ENCODE assay signal across 19 cellular contexts in genomic region chr15:36172970-36173369, GRCh38.
A peak's percentile ranks its signal among the peaks of the same experiment; 100 is the strongest.
DNase-seq lines count a peak whose midpoint lies in the region; ATAC-seq, FAIRE-seq and TF ChIP-seq lines count a peak whose summit lies in the region.
"Had no signal": no experiment of that assay in that cellular context is flagged by ENCODE, and none has a peak within 500 bp of the region (broad histone marks: within the 10 kb centered on the region; RNA-seq: fewer than 3 reads in every experiment).

No MANE protein-coding gene starts in this region.

- peak overlapping the region; percentile 25; the same call in 2 of the 3 replicates for H3K4me2 ChIP-seq in A549
- no peak overlapping the region for H3K4me2 ChIP-seq in GM23338

- no peak for TF ChIP-seq POLR2A in A549 (IDR thresholded peaks at IDR 0.05; ENCODE audit: low read length)

- H3K4me1 Mint-ChIP-seq in GM23338 (peaks cover 9% of the 10 kb centered on the region; the same call in 2 of the 3 replicates), progenitor cell of endocrine pancreas (ENCODE audit: low read depth) (peaks cover 28% of the 10 kb centered on the region)
- H3K4me1 Mint-ChIP-seq in activated CD4-positive, alpha-beta T cell treated with anti-CD3 and anti-CD28 coated beads for 36 hours = no peaks in the 10 kb centered on the region

- no peak overlapping the region for H3K9ac ChIP-seq in adipocyte (ENCODE audit: low read length)

- H3K4me1 ChIP-seq in A549 (peaks cover 25% of the 10 kb centered on the region; the same call in 2 of the 3 replicates), GM23338 (ENCODE audit: insufficient read depth) (no peaks in the 10 kb centered on the region), adipocyte (ENCODE audit: control insufficient read depth, insufficient read depth, low read length) (peaks cover 4% of the 10 kb centered on the region)

- CTCF ChIA-PET in A549 (lab: Yijun Ruan, JAX) = no interaction called here
- CTCF ChIA-PET in activated CD4-positive, alpha-beta T cell treated with anti-CD3 and anti-CD28 coated beads for 36 hours (lab: Charles Lee) = no interaction called here

- H3K27ac Mint-ChIP-seq in GM23338 (no peak overlapping the region), progenitor cell of endocrine pancreas (peak overlapping the region; percentile 1)
- no peak overlapping the region for H3K27ac Mint-ChIP-seq in activated CD4-positive, alpha-beta T cell treated with anti-CD3 and anti-CD28 coated beads for 36 hours
- H3K27ac Mint-ChIP-seq: CD8-positive, alpha-beta T cell had no signal

- H2AFZ ChIP-seq in GM23338 = peak overlapping the region; percentile 28; the same call in 1 of the 2 replicates

- no peak for FAIRE-seq in A549 (lab: Jason Lieb, UNC)
- FAIRE-seq: GM12892, GM19239, HepG2, HTR-8/SVneo had no signal

- H3K36me3 Mint-ChIP-seq in GM23338 (ENCODE audit: low read depth) (no peaks in the 10 kb centered on the region), progenitor cell of endocrine pancreas (ENCODE audit: insufficient read depth) (no peaks in the 10 kb centered on the region)
- H3K36me3 Mint-ChIP-seq in activated CD4-positive, alpha-beta T cell treated with anti-CD3 and anti-CD28 coated beads for 36 hours (ENCODE audit: low read depth) = no peaks in the 10 kb centered on the region
- H3K36me3 Mint-ChIP-seq: CD8-positive, alpha-beta T cell had no signal

- intact Hi-C loops in activated CD4-positive, alpha-beta T cell treated with anti-CD3 and anti-CD28 coated beads for 36 hours (cut with DNase I, micrococcal nuclease) = no loop called here
- intact Hi-C loops in dorsolateral prefrontal cortex (cut with DNase I) = loop anchor here in 1 of 2 donors (10.0 kb wide), 1 partner anchor 232 kb away; no protein-coding TSS in a partner anchor

- H4K20me1 ChIP-seq in GM23338 (replicated peaks; ENCODE audit: insufficient read depth) = no peaks in the 10 kb centered on the region

- no peaks in the 10 kb centered on the region for H3K79me2 ChIP-seq in GM23338 (replicated peaks; ENCODE audit: insufficient read depth)

- no peak for ATAC-seq in A549
- ATAC-seq in GM23338 = no peak
- no peak for ATAC-seq in activated CD4-positive, alpha-beta T cell treated with anti-CD3 and anti-CD28 coated beads for 36 hours
- ATAC-seq: CD8-positive, alpha-beta T cell; HepG2 had no signal

- no peaks in the 10 kb centered on the region for H3K27me3 ChIP-seq in GM23338 (ENCODE audit: insufficient read depth)
- H3K27me3 ChIP-seq in adipocyte (replicated peaks; ENCODE audit: control insufficient read depth, insufficient read depth, low read length) = no peaks in the 10 kb centered on the region
- no peaks in the 10 kb centered on the region for H3K27me3 ChIP-seq in dorsolateral prefrontal cortex
- H3K27me3 ChIP-seq: BE2C had no signal

- no peak for TF ChIP-seq EP300 in A549 (IDR thresholded peaks at IDR 0.05)

- no peaks in the 10 kb centered on the region for H3K36me3 ChIP-seq in GM23338 (ENCODE audit: insufficient read depth)
- H3K36me3 ChIP-seq in adipocyte (ENCODE audit: control insufficient read depth, insufficient read depth, low read length, severe bottlenecking) = no peaks in the 10 kb centered on the region
- H3K36me3 ChIP-seq: BE2C had no signal

- no peak overlapping the region for H3K4me3 ChIP-seq in A549
- no peak overlapping the region for H3K4me3 ChIP-seq in GM23338
- H3K4me3 ChIP-seq in adipocyte (ENCODE audit: low read length) = no peak overlapping the region
- H3K4me3 ChIP-seq in dorsolateral prefrontal cortex = no peak overlapping the region

- no peak for TF ChIP-seq CTCF in A549 (IDR thresholded peaks at IDR 0.05)
- no peak for TF ChIP-seq CTCF in GM23338 (conservative IDR thresholded peaks at IDR 0.05; ENCODE audit: low read depth in 2 of 2)
- TF ChIP-seq CTCF in progenitor cell of endocrine pancreas (IDR thresholded peaks at IDR 0.05; ENCODE audit: unreplicated experiment) = no peak
- TF ChIP-seq CTCF in dorsolateral prefrontal cortex (IDR thresholded peaks at IDR 0.05 in 54 of 56, conservative IDR thresholded peaks at IDR 0.05 in 2 of 56; ENCODE audit: low read depth in 1 of 56, partially characterized antibody in 56 of 56) = no peak

- H3K9me2 ChIP-seq in GM23338 (ENCODE audit: insufficient read depth) = no peaks in the 10 kb centered on the region

- no peaks in the 10 kb centered on the region for H3K27me3 Mint-ChIP-seq in GM23338 (ENCODE audit: insufficient read depth, low read depth, poor library complexity)
- H3K27me3 Mint-ChIP-seq in progenitor cell of endocrine pancreas = no peaks in the 10 kb centered on the region
- no peaks in the 10 kb centered on the region for H3K27me3 Mint-ChIP-seq in activated CD4-positive, alpha-beta T cell treated with anti-CD3 and anti-CD28 coated beads for 36 hours

- WGBS in A549 (ENCODE audit: missing lambda C conversion rate) = 41% methylated on average over 1 of the region's 1 CpG

- H3K27ac ChIP-seq in A549 (no peak overlapping the region), GM23338 (ENCODE audit: low read depth) (no peak overlapping the region), dorsolateral prefrontal cortex (peak overlapping the region in 2 of 59 donors; percentile 95 to 97)
- H3K27ac ChIP-seq: C4-2B had no signal

- DNase-seq in A549 (ENCODE audit: low read depth in 1 of 2, low spot score in 1 of 2) = no peak
- no peak for DNase-seq in GM23338 (ENCODE audit: low spot score)
- peak; percentile 25 for DNase-seq in adipocyte (ENCODE audit: low read depth)
- no peak for DNase-seq in progenitor cell of endocrine pancreas (ENCODE audit: low spot score, unreplicated experiment)
- DNase-seq in activated CD4-positive, alpha-beta T cell treated with anti-CD3 and anti-CD28 coated beads for 36 hours = no peak
- DNase-seq in dorsolateral prefrontal cortex = no peak
- no peak for DNase-seq in NCI-H1092 (lab: John Stamatoyannopoulos, UW)
- DNase-seq: 8988T; BE2C; CD8-positive, alpha-beta T cell; COR-L47; DND-41; GDM1; HCEC 1CT had no signal

- POLR2A ChIA-PET in A549 (lab: Yijun Ruan, JAX) = no interaction called here
- POLR2A ChIA-PET in activated CD4-positive, alpha-beta T cell treated with anti-CD3 and anti-CD28 coated beads for 36 hours (lab: Charles Lee) = no interaction called here

- H3F3A ChIP-seq in GM23338 (replicated peaks; ENCODE audit: low read depth) = no peaks in the 10 kb centered on the region

- no peak for TF ChIP-seq RAD21 in A549 (conservative IDR thresholded peaks at IDR 0.05 in 1 of 2, IDR thresholded peaks at IDR 0.05 in 1 of 2)

- H3K4me3 Mint-ChIP-seq in GM23338 (no peak overlapping the region), progenitor cell of endocrine pancreas (ENCODE audit: low read depth) (no peak overlapping the region)
- no peak overlapping the region for H3K4me3 Mint-ChIP-seq in activated CD4-positive, alpha-beta T cell treated with anti-CD3 and anti-CD28 coated beads for 36 hours
- H3K4me3 Mint-ChIP-seq: CD8-positive, alpha-beta T cell had no signal

- H3K9me3 Mint-ChIP-seq in GM23338 (no peaks in the 10 kb centered on the region), progenitor cell of endocrine pancreas (ENCODE audit: low read depth) (no peaks in the 10 kb centered on the region)
- H3K9me3 Mint-ChIP-seq in activated CD4-positive, alpha-beta T cell treated with anti-CD3 and anti-CD28 coated beads for 36 hours (ENCODE audit: low read depth) = no peaks in the 10 kb centered on the region
- H3K9me3 Mint-ChIP-seq: CD8-positive, alpha-beta T cell had no signal

- no peaks in the 10 kb centered on the region for H3K9me3 ChIP-seq in A549
- no peaks in the 10 kb centered on the region for H3K9me3 ChIP-seq in adipocyte (ENCODE audit: control insufficient read depth, low read length)
- H3K9me3 ChIP-seq: BE2C had no signal

TF ChIP-seq in A549, 52 proteins besides CTCF, POLR2A, EP300 and RAD21 (continues in another document):
- no peak for TF ChIP-seq ESRRA (IDR thresholded peaks at IDR 0.05; ENCODE audit: borderline replicate concordance, low read length)
- no peak for TF ChIP-seq KDM1A (IDR thresholded peaks at IDR 0.05; ENCODE audit: low read depth)
- no peak for TF ChIP-seq JUNB (IDR thresholded peaks at IDR 0.05)
- no peak for TF ChIP-seq USF2 (IDR thresholded peaks at IDR 0.05)
- no peak for TF ChIP-seq RARB (CRISPR knock-in tag; IDR thresholded peaks at IDR 0.05)
- no peak for TF ChIP-seq CHD4 (IDR thresholded peaks at IDR 0.05; ENCODE audit: borderline replicate concordance)
- no peak for TF ChIP-seq BHLHE40 (IDR thresholded peaks at IDR 0.05; ENCODE audit: low read depth, low read length)
- TF ChIP-seq HOXA7 (CRISPR knock-in tag; IDR thresholded peaks at IDR 0.05) = no peak

TF ChIP-seq in GM23338, 12 proteins besides CTCF, POLR2A, EP300 and RAD21 (continues in another document):
- TF ChIP-seq CREB1 (CRISPR knock-in tag; IDR thresholded peaks at IDR 0.05; ENCODE audit: low read depth) (no peak), REST (IDR thresholded peaks at IDR 0.05; ENCODE audit: unreplicated experiment) (no peak)
